Comparison of ENCODE assay signal across 21 cellular contexts in the genomic region with DNA sequence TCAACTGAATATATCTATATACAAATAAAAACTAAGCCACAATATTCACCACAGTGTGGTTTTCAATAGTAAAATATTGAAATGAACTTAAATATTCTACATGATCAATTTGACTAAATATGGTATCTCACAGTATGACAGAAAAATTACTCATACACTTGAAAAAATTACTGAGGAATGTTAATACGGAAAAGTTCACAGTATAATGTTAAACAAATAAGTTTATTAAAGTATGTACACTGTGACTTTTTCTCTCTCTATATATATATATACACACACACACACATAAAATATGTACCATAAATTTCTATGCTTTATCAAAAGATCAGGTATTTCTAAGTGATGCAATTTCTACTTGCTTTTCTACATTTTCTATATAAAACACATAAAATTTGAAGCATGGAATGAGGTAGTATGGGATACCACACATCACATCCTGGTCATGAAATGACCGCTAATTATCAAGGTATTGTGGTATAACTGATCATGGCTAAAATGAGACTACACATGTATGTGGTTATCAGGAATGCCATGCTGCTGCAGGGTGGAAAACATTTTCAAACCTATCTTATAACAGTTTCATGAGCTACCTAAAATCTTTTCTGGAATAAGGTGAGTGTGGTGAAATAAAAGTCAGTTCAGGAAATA.
DNase-seq lines count a peak whose midpoint lies in the region; ATAC-seq and TF ChIP-seq lines count a peak whose summit lies in the region.
"Had no signal": no experiment of that assay in that cellular context is flagged by ENCODE, and none has a peak within 500 bp of the region (broad histone marks: within the 10 kb centered on the region; RNA-seq: fewer than 3 reads in every experiment).

No MANE protein-coding gene starts in this region.

- H3K27me3 Mint-ChIP-seq in osteocyte (ENCODE audit: unreplicated experiment), result no peaks in the 10 kb centered on the region

- no peak overlapping the region for H3K4me3 Mint-ChIP-seq in osteocyte (ENCODE audit: unreplicated experiment)
- H3K4me3 Mint-ChIP-seq: GM23338 had no signal

- TF ChIP-seq CTCF in choroid plexus epithelial cell (conservative IDR thresholded peaks at IDR 0.05; ENCODE audit: low read depth, low read length) (no peak), osteocyte (IDR thresholded peaks at IDR 0.05) (no peak)

- peaks cover 10% of the 10 kb centered on the region for H3K36me3 Mint-ChIP-seq in osteocyte (ENCODE audit: unreplicated experiment)

- peak overlapping the region; percentile 9 for H3K27ac Mint-ChIP-seq in osteocyte (ENCODE audit: unreplicated experiment)
- H3K27ac Mint-ChIP-seq: GM23338 had no signal

- H3K9me3 Mint-ChIP-seq in osteocyte (ENCODE audit: unreplicated experiment), result no peaks in the 10 kb centered on the region
- H3K9me3 Mint-ChIP-seq: GM23338 had no signal

- H3K4me1 Mint-ChIP-seq in osteocyte (ENCODE audit: unreplicated experiment), result peaks cover 20% of the 10 kb centered on the region

- H3K4me3 ChIP-seq in choroid plexus epithelial cell (ENCODE audit: low read depth, low read length), result no peak overlapping the region
- H3K4me3 ChIP-seq: GM12878, GM23338, SJCRH30 had no signal

- ATAC-seq in HG02870 (IDR thresholded peaks at IDR 0.05; ENCODE audit: unreplicated experiment) (no peak), GM21515 (IDR thresholded peaks at IDR 0.05; ENCODE audit: unreplicated experiment) (no peak)
- ATAC-seq: GM12878, GM23338, HepG2 had no signal

- DNase-seq in EH (ENCODE audit: low read depth), result peak; percentile 17
- peak; percentile 50 for DNase-seq in OCI-M1 (lab: John Stamatoyannopoulos, UW)
- DNase-seq in choroid plexus epithelial cell (ENCODE audit: low read depth), result peak; percentile 7
- DNase-seq in osteocyte (ENCODE audit: extremely low spot score, unreplicated experiment), result no peak
- DNase-seq in NCI-H510A treated with DMSO at 0.1 percent for 48 hours (lab: John Stamatoyannopoulos, UW), result no peak
- no peak for DNase-seq in A172 (ENCODE audit: low spot score)
- DNase-seq: ACHN, AML-193, DMS79 treated with DMSO at 0.1 percent for 48 hours, GF-D8, KG1, NCI-H1105 treated with DMSO at 0.1 percent for 48 hours, NCI-H1694, NCI-H2081 treated with DMSO at 0.1 percent for 48 hours, NCI-H524, SJCRH30 had no signal

Comparison
In these comparisons a context has a peak if more than half of its experiments do, and no peak if none do; other contexts are left out.
1. DNase-seq: peak in EH (single experiment), OCI-M1 (single experiment) and choroid plexus epithelial cell (single experiment); none in osteocyte (single experiment), NCI-H510A treated with DMSO at 0.1 percent for 48 hours (single experiment) and A172 (single experiment).